In genomic region chr1:205294175-205294913, GRCh38 we compare ENCODE assay signal across 9 cellular contexts. TPM values are rescaled to one million over a fixed set of nuclear protein-coding genes. Genes with fewer than 3 reads are reported as not detected.
DNase-seq lines count a peak whose midpoint lies in the region; ATAC-seq lines count a peak whose summit lies in the region.
"Had no signal": no experiment of that assay in that cellular context is flagged by ENCODE, and none has a peak within 500 bp of the region (broad histone marks: within the 10 kb centered on the region; RNA-seq: fewer than 3 reads in every experiment).

No MANE protein-coding gene starts in this region.

- peak; percentile 13 for ATAC-seq in stimulated activated naive CD8-positive, alpha-beta T cell treated with anti-CD3 and anti-CD28 coated beads, Interleukin-15, Interleukin-2, amounts not matched to agents 100 U/mL and 50 U/mL, for 24 hours
- no peak for ATAC-seq in stimulated activated naive CD8-positive, alpha-beta T cell treated with anti-CD3 and anti-CD28 coated beads, Interleukin-15, amount 100 ng/mL, for 72 hours
- no peak for ATAC-seq in HG03196 (IDR thresholded peaks at IDR 0.05; ENCODE audit: unreplicated experiment)
- ATAC-seq in GM19452 (IDR thresholded peaks at IDR 0.05; ENCODE audit: unreplicated experiment), result no peak

- peak overlapping the region in 1 of 2 donors; percentile 59 for H3K27ac Mint-ChIP-seq in stimulated activated naive CD8-positive, alpha-beta T cell treated with anti-CD3 and anti-CD28 coated beads, Interleukin-15, amount 100 ng/mL, for 72 hours
- H3K27ac Mint-ChIP-seq: T-helper 1 cell treated with Interleukin-12 subunit alpha and Interleukin-12 subunit beta and Interleukin-4 antibody, amounts not matched to agents 30 μg/mL and 1 μg/mL, for 36 hours had no signal

- H3K9me3 Mint-ChIP-seq in stimulated activated naive CD8-positive, alpha-beta T cell treated with anti-CD3 and anti-CD28 coated beads, Interleukin-15, amount 100 ng/mL, for 72 hours, result no peaks in the 10 kb centered on the region
- H3K9me3 Mint-ChIP-seq: T-helper 1 cell treated with Interleukin-12 subunit alpha and Interleukin-12 subunit beta and Interleukin-4 antibody, amounts not matched to agents 30 μg/mL and 1 μg/mL, for 36 hours had no signal

- H3K4me3 Mint-ChIP-seq in stimulated activated naive CD8-positive, alpha-beta T cell treated with anti-CD3 and anti-CD28 coated beads, Interleukin-15, amount 100 ng/mL, for 72 hours, result peak overlapping the region in 1 of 2 donors; percentile 13
- H3K4me3 Mint-ChIP-seq: T-helper 1 cell treated with Interleukin-12 subunit alpha and Interleukin-12 subunit beta and Interleukin-4 antibody, amounts not matched to agents 30 μg/mL and 1 μg/mL, for 36 hours had no signal

- DNase-seq in stimulated activated naive CD8-positive, alpha-beta T cell treated with anti-CD3 and anti-CD28 coated beads, Interleukin-15, Interleukin-2, amounts not matched to agents 100 U/mL and 50 U/mL, for 24 hours, result no peak
- no peak for DNase-seq in stimulated activated naive CD8-positive, alpha-beta T cell treated with anti-CD3 and anti-CD28 coated beads, Interleukin-15, amount 100 ng/mL, for 72 hours
- DNase-seq in dermis microvascular lymphatic vessel endothelial cell (ENCODE audit: low read depth in 2 of 2), result peak; percentile 95 to 96
- DNase-seq in lung microvascular endothelial cell (ENCODE audit: low read depth in 2 of 2), result peak; percentile 95 to 96
- no peak for DNase-seq in NCI-H748 treated with DMSO at 0.1 percent for 48 hours (lab: John Stamatoyannopoulos, UW)
- DNase-seq in GM19238 (ENCODE audit: insufficient read length, low spot score), result no peak

- peaks cover 86% of the 10 kb centered on the region for H3K4me1 Mint-ChIP-seq in stimulated activated naive CD8-positive, alpha-beta T cell treated with anti-CD3 and anti-CD28 coated beads, Interleukin-15, amount 100 ng/mL, for 72 hours

- no peaks in the 10 kb centered on the region for H3K27me3 Mint-ChIP-seq in stimulated activated naive CD8-positive, alpha-beta T cell treated with anti-CD3 and anti-CD28 coated beads, Interleukin-15, amount 100 ng/mL, for 72 hours

RNA-seq across cellular contexts. Expression of gene NUAK2, which starts 27.2 kb away (rescaled TPM):
- total RNA-seq in dermis microvascular lymphatic vessel endothelial cell (3.1 and 3.5 TPM in 2 replicates), lung microvascular endothelial cell (2.6 and 3.8 TPM in 2 replicates)

Comparison
In these comparisons a context has a peak if more than half of its experiments do, and no peak if none do; other contexts are left out.
1. DNase-seq: peak in dermis microvascular lymphatic vessel endothelial cell (2 of 2) and lung microvascular endothelial cell (2 of 2); none in stimulated activated naive CD8-positive, alpha-beta T cell treated with anti-CD3 and anti-CD28 coated beads, Interleukin-15, Interleukin-2, amounts not matched to agents 100 U/mL and 50 U/mL, for 24 hours (single experiment), stimulated activated naive CD8-positive, alpha-beta T cell treated with anti-CD3 and anti-CD28 coated beads, Interleukin-15, amount 100 ng/mL, for 72 hours (0 of 2), NCI-H748 treated with DMSO at 0.1 percent for 48 hours (single experiment) and GM19238 (single experiment).